26 cellular contexts compared by ENCODE assay signal in genomic region chr1:63780541-63780940, GRCh38. TPM values are rescaled to one million over a fixed set of nuclear protein-coding genes. Genes with fewer than 3 reads are reported as not detected.
DNase-seq lines count a peak whose midpoint lies in the region; ATAC-seq, FAIRE-seq and TF ChIP-seq lines count a peak whose summit lies in the region.
"Had no signal": no experiment of that assay in that cellular context is flagged by ENCODE, and none has a peak within 500 bp of the region (broad histone marks: within the 10 kb centered on the region; RNA-seq: fewer than 3 reads in every experiment).

No MANE protein-coding gene starts in this region.

- FAIRE-seq in H1 (lab: Jason Lieb, UNC), result peak; percentile 93
- FAIRE-seq: A549, HTR-8/SVneo had no signal

- ATAC-seq in IMR-90 (ENCODE audit: low read depth) (no peak), HG03565 (IDR thresholded peaks at IDR 0.05; ENCODE audit: unreplicated experiment) (no peak), GM18498 (IDR thresholded peaks at IDR 0.05; ENCODE audit: unreplicated experiment) (no peak)
- ATAC-seq: A549, SK-N-SH treated with all-trans-retinoic acid at 6 μM for 48 hours had no signal

- H2BK12ac ChIP-seq in H9 (ENCODE audit: insufficient read length, low read depth, low read length) (no peak overlapping the region), H1 (ENCODE audit: low read depth, low read length) (peak overlapping the region; percentile 45; the same call in 1 of the 2 replicates), mesenchymal stem cell (ENCODE audit: low read length in 2 of 2) (no peak overlapping the region)

- H2AFZ ChIP-seq in H9 (ENCODE audit: low read length), result no peak overlapping the region
- no peak overlapping the region for H2AFZ ChIP-seq in IMR-90 (replicated peaks; ENCODE audit: low read length, poor library complexity)
- no peak overlapping the region for H2AFZ ChIP-seq in H1 (ENCODE audit: low read length)
- no peak overlapping the region for H2AFZ ChIP-seq in mesenchymal stem cell (ENCODE audit: low read depth, low read length)

- H3K9me3 Mint-ChIP-seq in H9, result no peaks in the 10 kb centered on the region

- H2BK120ac ChIP-seq in H9 (ENCODE audit: low read depth, low read length, poor library complexity, severe bottlenecking), result no peak overlapping the region
- H2BK120ac ChIP-seq in IMR-90 (ENCODE audit: low read depth, low read length), result peak overlapping the region; percentile 21; the same call in 1 of the 2 replicates
- H2BK120ac ChIP-seq in H1 (replicated peaks; ENCODE audit: low read depth, low read length), result peak overlapping the region; percentile 58
- H2BK120ac ChIP-seq in mesenchymal stem cell (ENCODE audit: low read depth, low read length), result no peak overlapping the region

- intact Hi-C loops in IMR-90 (cut with micrococcal nuclease), result no loop called here

- H3K27ac ChIP-seq in H9 (ENCODE audit: insufficient read length, low read depth, low read length), result peak overlapping the region; percentile 53
- H3K27ac ChIP-seq in IMR-90 (ENCODE audit: insufficient read depth, low read length), result peak overlapping the region; percentile 4; the same call in 1 of the 2 replicates
- H3K27ac ChIP-seq in H1 (ENCODE audit: low read depth, low read length), result no peak overlapping the region; the same call in 1 of the 2 replicates
- H3K27ac ChIP-seq in mesenchymal stem cell (ENCODE audit: low read length, poor library complexity, severe bottlenecking), result no peak overlapping the region
- H3K27ac ChIP-seq: A549, Peyer's patch had no signal

- TF ChIP-seq CTCF in H9 (conservative IDR thresholded peaks at IDR 0.05) (no peak), IMR-90 (conservative IDR thresholded peaks at IDR 0.05; ENCODE audit: low read depth, low read length) (no peak), H1 (IDR thresholded peaks at IDR 0.05; ENCODE audit: control extremely low read depth in 1 of 3, insufficient read depth in 1 of 3, low read depth in 1 of 3, low read length in 3 of 3) (no peak)

- no peak for TF ChIP-seq RAD21 in IMR-90 (IDR thresholded peaks at IDR 0.05; ENCODE audit: low read length)
- no peak for TF ChIP-seq RAD21 in H1 (IDR thresholded peaks at IDR 0.05 in 1 of 2, conservative IDR thresholded peaks at IDR 0.05 in 1 of 2; ENCODE audit: low read depth in 2 of 2, low read length in 2 of 2)

- no peak for TF ChIP-seq EP300 in H1 (IDR thresholded peaks at IDR 0.05; ENCODE audit: borderline replicate concordance in 1 of 2, low read depth in 2 of 2, low read length in 2 of 2)

- H3K4me2 ChIP-seq in H9 (ENCODE audit: insufficient read depth, insufficient read length, low read length) (peak overlapping the region; percentile 30), IMR-90 (ENCODE audit: low read depth, low read length) (no peak overlapping the region), H1 (ENCODE audit: insufficient read depth in 1 of 2, low read depth in 2 of 2, low read length in 2 of 2) (peak overlapping the region; percentile 29 to 54; a peak in 3 of 4 replicates), mesenchymal stem cell (ENCODE audit: low read length, poor library complexity, severe bottlenecking) (no peak overlapping the region)
- H3K4me2 ChIP-seq: A549 had no signal

- H3K4me1 ChIP-seq in H9 (ENCODE audit: insufficient read depth, low read length), result peaks cover 53% of the 10 kb centered on the region
- H3K4me1 ChIP-seq in IMR-90 (ENCODE audit: control insufficient read depth, insufficient read depth, low read length), result peaks cover 13% of the 10 kb centered on the region
- H3K4me1 ChIP-seq in H1 (replicated peaks in 1 of 4; ENCODE audit: control insufficient read depth in 3 of 4, insufficient read depth in 4 of 4, low read length in 3 of 4), result peaks cover 30 to 78% (median 54%) of the 10 kb centered on the region in 4 experiments; a peak in 6 of 7 replicates
- peaks cover 10% of the 10 kb centered on the region for H3K4me1 ChIP-seq in mesenchymal stem cell (ENCODE audit: control insufficient read depth, insufficient read depth, low read depth, low read length)
- H3K4me1 ChIP-seq: Peyer's patch had no signal

- H4K20me1 ChIP-seq in H9 (ENCODE audit: control insufficient read depth, insufficient read depth, insufficient read length) (no peaks in the 10 kb centered on the region), IMR-90 (ENCODE audit: insufficient read depth, low read length) (peaks cover 3% of the 10 kb centered on the region; the same call in 1 of the 2 replicates), H1 (replicated peaks in 1 of 2; ENCODE audit: control insufficient read depth in 1 of 2, insufficient read depth in 2 of 2, low read length in 2 of 2) (peaks cover 0 to 2% of the 10 kb centered on the region in 2 experiments)

- H3K9me3 ChIP-seq in H9 (ENCODE audit: control insufficient read depth, low read depth, low read length) (no peaks in the 10 kb centered on the region), IMR-90 (ENCODE audit: control insufficient read depth, insufficient read depth, low read length) (no peaks in the 10 kb centered on the region), H1 (ENCODE audit: insufficient read depth in 2 of 2, low read depth in 1 of 2, low read length in 1 of 2) (no peaks in the 10 kb centered on the region), mesenchymal stem cell (ENCODE audit: control insufficient read depth, low read length) (no peaks in the 10 kb centered on the region)
- H3K9me3 ChIP-seq: A549, Peyer's patch had no signal

- WGBS in H9 (ENCODE audit: extremely low coverage, insufficient read length, low lambda C conversion rate), result no CpG with 5 or more reads among the region's 2 CpGs
- no CpG with 5 or more reads among the region's 2 CpGs for WGBS in IMR-90 (ENCODE audit: extremely low coverage in 2 of 2, insufficient read length in 1 of 2), 2 experiments
- WGBS in H1 (ENCODE audit: extremely low coverage in 1 of 2, insufficient coverage in 1 of 2, insufficient read length in 1 of 2, insufficient replicate concordance in 2 of 2, low coverage in 1 of 2, low lambda C conversion rate in 2 of 2, missing lambda C conversion rate in 1 of 2), 2 experiments, result 22% methylated on average over 2 of the region's 2 CpGs; no CpG with 5 or more reads in 1 of the 2 experiments
- 62% methylated on average over 1 of the region's 2 CpGs for WGBS in mesenchymal stem cell

- CTCF ChIA-PET in IMR-90 (lab: Yijun Ruan, JAX) (interaction anchor here (0.5 to 0.8 kb wide), 3 partner anchors 13 to 1126 kb away, joined by 3 to 4 read pairs (median 3); no protein-coding TSS in a partner anchor), H1 (lab: Charles Lee; ENCODE audit: partially characterized antibody) (interaction anchor here (0.6 to 6.7 kb wide), 8 partner anchors 9 to 357 kb away, joined by 3 to 50 read pairs (median 4); no protein-coding TSS in a partner anchor)

- H3K14ac ChIP-seq in H9 (ENCODE audit: insufficient read depth, low read length), result no peak overlapping the region
- H3K14ac ChIP-seq in IMR-90 (replicated peaks; ENCODE audit: low read depth, low read length), result 0 out of 2 replicates have a peak overlapping the region, but pooled peaks have one; percentile 10
- H3K14ac ChIP-seq in H1 (ENCODE audit: insufficient read length), result no peak overlapping the region
- H3K14ac ChIP-seq in mesenchymal stem cell (ENCODE audit: low read length in 2 of 2), result no peak overlapping the region

- dilution Hi-C loops in IMR-90 (cut with HindIII; ENCODE audit: low sequenced_read_pairs, unreplicated experiment), result no loop called here

- in situ Hi-C loops in IMR-90 (cut with MboI; ENCODE audit: low sequenced_read_pairs), result no loop called here

- H3K27ac Mint-ChIP-seq in H9, result peak overlapping the region; percentile 55 to 95 (median 92); a peak in 6 of 7 replicates
- H3K27ac Mint-ChIP-seq: B cell, CD14-positive monocyte had no signal

- H4K8ac ChIP-seq in H9 (replicated peaks; ENCODE audit: insufficient read length, low read depth, low read length), result no peak overlapping the region
- H4K8ac ChIP-seq in IMR-90 (ENCODE audit: low read depth in 2 of 2, low read length in 2 of 2), result no peak overlapping the region
- H4K8ac ChIP-seq in H1 (ENCODE audit: extremely low read depth, insufficient read depth, low read length), result no peak overlapping the region
- H4K8ac ChIP-seq in mesenchymal stem cell (ENCODE audit: low read length), result no peak overlapping the region

- no peaks in the 10 kb centered on the region for H3K27me3 Mint-ChIP-seq in H9 (ENCODE audit: low read depth)

- no TSS peak for BruUV-seq in IMR-90 (replicated peaks; lab: Mats Ljungman, UMichigan)

- H3K4ac ChIP-seq in H9 (ENCODE audit: low read depth, low read length) (no peak overlapping the region), IMR-90 (ENCODE audit: low read depth, low read length) (0 out of 2 replicates have a peak overlapping the region, but pooled peaks have one; percentile 3), H1 (replicated peaks; ENCODE audit: insufficient read length, low read depth, low read length) (peak overlapping the region; percentile 2), mesenchymal stem cell (ENCODE audit: low read depth in 1 of 2, low read length in 2 of 2) (no peak overlapping the region)

- H2BK20ac ChIP-seq in H9 (ENCODE audit: low read depth, low read length, poor library complexity, severe bottlenecking) (no peak overlapping the region), IMR-90 (ENCODE audit: low read depth, low read length) (peak overlapping the region; percentile 27), H1 (ENCODE audit: low read length) (0 out of 2 replicates have a peak overlapping the region, but pooled peaks have one; percentile 68)

- H2BK5ac ChIP-seq in H9 (ENCODE audit: insufficient read length, low read length) (no peak overlapping the region), IMR-90 (ENCODE audit: low read depth, low read length, poor library complexity, severe bottlenecking) (no peak overlapping the region), H1 (ENCODE audit: low read depth, low read length) (peak overlapping the region; percentile 46; the same call in 1 of the 2 replicates), mesenchymal stem cell (ENCODE audit: low read depth, low read length, poor library complexity, severe bottlenecking) (no peak overlapping the region)

- no peak overlapping the region for H2AK5ac ChIP-seq in H9 (ENCODE audit: insufficient read length, low read length)
- no peak overlapping the region for H2AK5ac ChIP-seq in IMR-90 (ENCODE audit: low read depth, low read length)
- H2AK5ac ChIP-seq in H1 (ENCODE audit: low read depth, low read length), result no peak overlapping the region
- peak overlapping the region; percentile 22 for H2AK5ac ChIP-seq in mesenchymal stem cell (ENCODE audit: low read length, severe bottlenecking)

- H3K56ac ChIP-seq in H9 (ENCODE audit: insufficient read length, low read depth, low read length), result no peak overlapping the region
- H3K56ac ChIP-seq in IMR-90 (ENCODE audit: extremely low read depth, insufficient read depth, low read length), result no peak overlapping the region
- no peak overlapping the region for H3K56ac ChIP-seq in H1 (replicated peaks; ENCODE audit: insufficient read length, low read depth, low read length)

- no peaks in the 10 kb centered on the region for H3K27me3 ChIP-seq in H9 (ENCODE audit: insufficient read depth, low read length)
- peaks cover 2% of the 10 kb centered on the region; the same call in 1 of the 2 replicates for H3K27me3 ChIP-seq in IMR-90 (ENCODE audit: control insufficient read depth, insufficient read depth, low read length)
- no peaks in the 10 kb centered on the region for H3K27me3 ChIP-seq in H1 (replicated peaks in 1 of 4; ENCODE audit: control insufficient read depth in 3 of 4, extremely low read depth in 1 of 4, insufficient read depth in 3 of 4, low read length in 3 of 4)
- no peaks in the 10 kb centered on the region for H3K27me3 ChIP-seq in mesenchymal stem cell (ENCODE audit: control insufficient read depth in 1 of 2, insufficient read depth in 1 of 2, low read length in 2 of 2)
- H3K27me3 ChIP-seq: Peyer's patch had no signal

- H3K18ac ChIP-seq in H9 (ENCODE audit: insufficient read length, low read depth, low read length) (no peak overlapping the region), IMR-90 (ENCODE audit: low read depth, low read length) (peak overlapping the region; percentile 46), H1 (ENCODE audit: extremely low read depth, low read length) (peak overlapping the region; percentile 76), mesenchymal stem cell (ENCODE audit: low read depth in 1 of 2, low read length in 2 of 2) (no peak overlapping the region)

- H3K79me1 ChIP-seq in H9 (ENCODE audit: insufficient read depth, low read depth, low read length, poor library complexity, severe bottlenecking), result peaks cover 6% of the 10 kb centered on the region
- peaks cover 14 to 21% of the 10 kb centered on the region in 2 experiments; a peak in 2 of 4 replicates for H3K79me1 ChIP-seq in IMR-90 (ENCODE audit: low read depth in 1 of 2, low read length in 2 of 2)
- peaks cover 5% of the 10 kb centered on the region for H3K79me1 ChIP-seq in H1 (ENCODE audit: low read depth, low read length)
- H3K79me1 ChIP-seq in mesenchymal stem cell (replicated peaks; ENCODE audit: low read length, poor library complexity, severe bottlenecking), result peaks cover 24% of the 10 kb centered on the region

- H3T11ph ChIP-seq in H9 (ENCODE audit: low read length), result no peak overlapping the region

- H4K91ac ChIP-seq in H9 (ENCODE audit: insufficient read length, low read depth, low read length) (no peak overlapping the region), IMR-90 (ENCODE audit: insufficient read depth, low read depth, low read length) (0 out of 2 replicates have a peak overlapping the region, but pooled peaks have one; percentile 10), H1 (replicated peaks; ENCODE audit: insufficient read length, low read length) (peak overlapping the region; percentile 1), mesenchymal stem cell (ENCODE audit: low read length) (no peak overlapping the region)

- no peak overlapping the region for H4K5ac ChIP-seq in H9 (ENCODE audit: insufficient read length, low read depth, low read length)
- H4K5ac ChIP-seq in IMR-90 (ENCODE audit: low read depth, low read length), result peak overlapping the region; percentile 39; the same call in 1 of the 2 replicates
- H4K5ac ChIP-seq in H1 (ENCODE audit: insufficient read length, low read depth, low read length), result peak overlapping the region; percentile 79

- H3K4me3 ChIP-seq in IMR-90 (ENCODE audit: insufficient read depth, low read depth, low read length), result no peak overlapping the region
- H3K4me3 ChIP-seq in H1 (ENCODE audit: extremely low read depth in 1 of 4, insufficient read depth in 2 of 4, low read depth in 3 of 4, low read length in 4 of 4), result peak overlapping the region in 1 of 4 experiments; percentile 8; a peak in 1 of 8 replicates
- no peak overlapping the region for H3K4me3 ChIP-seq in mesenchymal stem cell (ENCODE audit: insufficient read depth in 1 of 2, low read depth in 1 of 2, low read length in 2 of 2)
- H3K4me3 ChIP-seq: A549, Peyer's patch had no signal

- H3K9ac ChIP-seq in H9 (ENCODE audit: extremely low read depth, insufficient read length, low read length) (no peak overlapping the region), IMR-90 (ENCODE audit: low read depth, low read length) (no peak overlapping the region), H1 (replicated peaks in 1 of 4; ENCODE audit: extremely low read depth in 1 of 4, low read depth in 3 of 4, low read length in 3 of 4) (no peak overlapping the region; a peak in 1 of 7 replicates), mesenchymal stem cell (ENCODE audit: low read length) (no peak overlapping the region)

- H3K9me1 ChIP-seq in IMR-90 (ENCODE audit: insufficient read depth, low read length), result peaks cover 5% of the 10 kb centered on the region; the same call in 1 of the 2 replicates

- H2BK15ac ChIP-seq in H9 (ENCODE audit: low read depth, low read length) (no peak overlapping the region), IMR-90 (ENCODE audit: low read depth, low read length) (peak overlapping the region; percentile 3; the same call in 1 of the 3 replicates), H1 (ENCODE audit: low read length) (no peak overlapping the region), mesenchymal stem cell (ENCODE audit: low read depth, poor library complexity, severe bottlenecking) (no peak overlapping the region)

- H3K36me3 ChIP-seq in IMR-90 (ENCODE audit: control insufficient read depth, insufficient read depth, low read length), result no peaks in the 10 kb centered on the region
- H3K36me3 ChIP-seq in H1 (ENCODE audit: control insufficient read depth in 2 of 4, insufficient read depth in 4 of 4, low read length in 3 of 4), result no peaks in the 10 kb centered on the region; a peak in 1 of 8 replicates
- H3K36me3 ChIP-seq in mesenchymal stem cell (ENCODE audit: control insufficient read depth in 1 of 2, insufficient read depth in 2 of 2, low read depth in 1 of 2, low read length in 2 of 2), result no peaks in the 10 kb centered on the region
- H3K36me3 ChIP-seq: Peyer's patch had no signal

- TF ChIP-seq POLR2A in IMR-90 (IDR thresholded peaks at IDR 0.05; ENCODE audit: low read depth, low read length), result no peak
- no peak for TF ChIP-seq POLR2A in H1 (IDR thresholded peaks at IDR 0.05; ENCODE audit: control extremely low read depth in 1 of 2, low read depth in 2 of 2, low read length in 2 of 2)

- peaks cover 92 to 96% of the 10 kb centered on the region in 2 experiments for H3K4me1 Mint-ChIP-seq in H9

- DNase-seq in H9, result no peak
- DNase-seq in IMR-90, result no peak
- DNase-seq in H1 (ENCODE audit: low read depth in 1 of 2, low spot score in 2 of 2), result no peak
- no peak for DNase-seq in mesenchymal stem cell
- no peak for DNase-seq in NCI-H2227 treated with DMSO at 0.1 percent for 48 hours (lab: John Stamatoyannopoulos, UW)
- DNase-seq in activated naive CD4-positive, alpha-beta T cell (lab: John Stamatoyannopoulos, UW), result no peak
- DNase-seq: DMS53; GDM1; GOT3; KBM-7; MM.1S; NCI-H1048; NCI-H1417 treated with DMSO at 0.1 percent for 48 hours; NCI-H187; NCI-H2107; NCI-H524; NCI-H774; NK-92 treated with Interleukin-12 subunit alpha and Interleukin-12 subunit beta, amount 100 ng/mL, for 24 hours; Peyer's patch had no signal

- peaks cover 0 to 14% (median 5%) of the 10 kb centered on the region in 3 experiments; a peak in 6 of 7 replicates for H3K36me3 Mint-ChIP-seq in H9 (ENCODE audit: insufficient read depth in 1 of 3, low read depth in 3 of 3)
- H3K36me3 Mint-ChIP-seq: CD14-positive monocyte had no signal

- H3K4me3 Mint-ChIP-seq in H9, result peak overlapping the region; percentile 14 to 45; a peak in 4 of 5 replicates
- H3K4me3 Mint-ChIP-seq: B cell, CD14-positive monocyte had no signal

- no peak overlapping the region for H2AK9ac ChIP-seq in IMR-90 (replicated peaks; ENCODE audit: low read depth, low read length, poor library complexity)

- H3K23ac ChIP-seq in H9 (ENCODE audit: insufficient read length, low read depth, low read length), result no peak overlapping the region
- no peak overlapping the region for H3K23ac ChIP-seq in IMR-90 (ENCODE audit: low read depth, low read length)
- no peak overlapping the region for H3K23ac ChIP-seq in H1 (ENCODE audit: insufficient read length)
- no peak overlapping the region for H3K23ac ChIP-seq in mesenchymal stem cell (ENCODE audit: low read length in 2 of 2)

- H3K23me2 ChIP-seq in H9 (ENCODE audit: insufficient read length, low read depth, low read length, poor library complexity, severe bottlenecking) (peaks cover 6% of the 10 kb centered on the region), H1 (ENCODE audit: low read depth, low read length) (0 out of 2 replicates have a peak, but pooled peaks cover 2% of the 10 kb centered on the region)

- POLR2A ChIA-PET in IMR-90 (lab: Charles Lee; ENCODE audit: unreplicated experiment) (no interaction called here), H1 (lab: Charles Lee; ENCODE audit: partially characterized antibody) (interaction anchor here (0.7 to 7.5 kb wide), 7 partner anchors 12 to 127 kb away, joined by 3 to 47 read pairs (median 4); no protein-coding TSS in a partner anchor)

- H3K79me2 ChIP-seq in H9 (ENCODE audit: insufficient read depth, low read length) (peaks cover 63% of the 10 kb centered on the region), H1 (ENCODE audit: control insufficient read depth in 1 of 2, insufficient read depth in 2 of 2, low read length in 2 of 2) (peaks cover 35 to 86% of the 10 kb centered on the region in 2 experiments)

RNA-seq across cellular contexts. Expression of gene ROR1, which starts 6.7 kb away (rescaled TPM):
- 75.9 and 76.4 TPM in 2 replicates for total RNA-seq in H9 (2021)
- 8.1 and 10.0 TPM in 2 replicates for total RNA-seq in IMR-90 (2012; rRNA removed)
- polyA plus RNA-seq in IMR-90 (2012; rRNA removed), result 4.4 and 4.5 TPM in 2 replicates
- 1.6 and 3.2 TPM in 2 replicates for polyA plus RNA-seq in IMR-90 (2012; cell fraction: cytosol; rRNA removed)
- 1.6 and 2.6 TPM in 2 replicates for polyA plus RNA-seq in IMR-90 (2012; cell fraction: nucleus; rRNA removed; ENCODE audit: low replicate concordance)
- 70.3 and 73.6 TPM in 2 replicates for total RNA-seq in H1 (2021; fragmentation: NEBNext Ultra II Directional; extraction: Animal tissue kit (Norgen Biotek cat#: 25700))
- polyA plus RNA-seq in H1 (2011; rRNA removed), result 27.5 and 33.6 TPM in 2 replicates
- 31.7 TPM for polyA plus RNA-seq in H1 (2011; cell fraction: cytosol; rRNA removed)
- polyA plus RNA-seq in H1 (2011; cell fraction: nucleus; rRNA removed), result 72.5 TPM
- polyA plus RNA-seq in H1 (2012, experiment 1 of 2), result 31.8 to 40.7 TPM (median 40.1 TPM) in 4 replicates
- polyA plus RNA-seq in H1 (2012, experiment 2 of 2), result 4.2 TPM
- 68.4 TPM for polyA plus RNA-seq in H1 (2013, experiment 1 of 2)
- 76.5 TPM for polyA plus RNA-seq in H1 (2013, experiment 2 of 2)
- 186 and 264 TPM in 2 replicates for polyA minus RNA-seq in H1 (2011; rRNA and poly(A)+ RNA removed)
- polyA minus RNA-seq in H1 (2011; cell fraction: cytosol; rRNA and poly(A)+ RNA removed), result 54.3 TPM
- 152 TPM for polyA minus RNA-seq in H1 (2011; cell fraction: nucleus; rRNA and poly(A)+ RNA removed)
- 17.0 TPM for polyA plus RNA-seq in mesenchymal stem cell (2013, experiment 1 of 2)
- 16.8 TPM for polyA plus RNA-seq in mesenchymal stem cell (2013, experiment 2 of 2)
- polyA plus RNA-seq: CD14-positive monocyte had no signal

Comparison
In these comparisons a context has a peak if more than half of its experiments do, and no peak if none do; other contexts are left out.
1. H2BK120ac ChIP-seq: peak in IMR-90 (single experiment) and H1 (single experiment); none in H9 (single experiment) and mesenchymal stem cell (single experiment).
2. H3K18ac ChIP-seq: peak in IMR-90 (single experiment) and H1 (single experiment); none in H9 (single experiment) and mesenchymal stem cell (0 of 2).
3. H3K27ac ChIP-seq: peak in H9 (single experiment) and IMR-90 (single experiment); none in H1 (single experiment) and mesenchymal stem cell (single experiment).
4. H3K4ac ChIP-seq: peak in IMR-90 (single experiment) and H1 (single experiment); none in H9 (single experiment) and mesenchymal stem cell (0 of 2).
5. H3K4me2 ChIP-seq: peak in H9 (single experiment) and H1 (2 of 2); none in IMR-90 (single experiment) and mesenchymal stem cell (single experiment).
6. H4K91ac ChIP-seq: peak in IMR-90 (single experiment) and H1 (single experiment); none in H9 (single experiment) and mesenchymal stem cell (single experiment).